Comparison of ENCODE assay signal across 3 cellular contexts in the genomic region with DNA sequence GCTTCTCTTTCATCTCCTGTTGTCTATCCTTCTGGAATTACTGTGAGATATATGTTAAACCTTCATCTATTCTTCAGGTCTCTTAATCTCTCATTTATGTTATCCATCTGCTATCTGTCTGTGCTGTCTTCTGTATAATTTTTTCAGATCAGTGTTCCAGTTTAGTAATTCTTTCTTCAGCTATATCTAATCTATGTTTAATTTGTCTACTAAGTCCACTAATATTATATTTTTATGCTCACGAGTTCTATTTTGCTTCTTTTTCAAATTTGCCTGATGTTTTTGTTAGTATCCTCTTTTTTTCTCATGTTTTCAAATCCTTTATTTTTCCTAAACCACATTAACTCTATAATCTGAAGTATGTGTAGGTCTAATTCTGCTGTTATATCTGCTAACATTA.
TF ChIP-seq lines count a peak whose summit lies in the region.

No MANE protein-coding gene starts in this region.

TF ChIP-seq in SK-N-SH treated with all-trans-retinoic acid at 6 μM for 48 hours, 23 proteins besides CTCF, POLR2A, EP300 and RAD21:
- TF ChIP-seq, protein P1, sequence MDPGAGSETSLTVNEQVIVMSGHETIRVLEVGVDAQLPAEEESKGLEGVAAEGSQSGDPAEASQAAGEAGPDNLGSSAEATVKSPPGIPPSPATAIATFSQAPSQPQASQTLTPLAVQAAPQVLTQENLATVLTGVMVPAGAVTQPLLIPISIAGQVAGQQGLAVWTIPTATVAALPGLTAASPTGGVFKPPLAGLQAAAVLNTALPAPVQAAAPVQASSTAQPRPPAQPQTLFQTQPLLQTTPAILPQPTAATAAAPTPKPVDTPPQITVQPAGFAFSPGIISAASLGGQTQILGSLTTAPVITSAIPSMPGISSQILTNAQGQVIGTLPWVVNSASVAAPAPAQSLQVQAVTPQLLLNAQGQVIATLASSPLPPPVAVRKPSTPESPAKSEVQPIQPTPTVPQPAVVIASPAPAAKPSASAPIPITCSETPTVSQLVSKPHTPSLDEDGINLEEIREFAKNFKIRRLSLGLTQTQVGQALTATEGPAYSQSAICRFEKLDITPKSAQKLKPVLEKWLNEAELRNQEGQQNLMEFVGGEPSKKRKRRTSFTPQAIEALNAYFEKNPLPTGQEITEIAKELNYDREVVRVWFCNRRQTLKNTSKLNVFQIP (CRISPR knock-in tag; IDR thresholded peaks at IDR 0.05; ENCODE audit: borderline replicate concordance, low read depth) = no peak
- TF ChIP-seq ZFP30 (CRISPR knock-in tag; IDR thresholded peaks at IDR 0.05) = peak; percentile 92

TF ChIP-seq in SK-N-SH, 30 proteins besides CTCF, POLR2A, EP300 and RAD21 (continues in another document):
- TF ChIP-seq, protein P2, sequence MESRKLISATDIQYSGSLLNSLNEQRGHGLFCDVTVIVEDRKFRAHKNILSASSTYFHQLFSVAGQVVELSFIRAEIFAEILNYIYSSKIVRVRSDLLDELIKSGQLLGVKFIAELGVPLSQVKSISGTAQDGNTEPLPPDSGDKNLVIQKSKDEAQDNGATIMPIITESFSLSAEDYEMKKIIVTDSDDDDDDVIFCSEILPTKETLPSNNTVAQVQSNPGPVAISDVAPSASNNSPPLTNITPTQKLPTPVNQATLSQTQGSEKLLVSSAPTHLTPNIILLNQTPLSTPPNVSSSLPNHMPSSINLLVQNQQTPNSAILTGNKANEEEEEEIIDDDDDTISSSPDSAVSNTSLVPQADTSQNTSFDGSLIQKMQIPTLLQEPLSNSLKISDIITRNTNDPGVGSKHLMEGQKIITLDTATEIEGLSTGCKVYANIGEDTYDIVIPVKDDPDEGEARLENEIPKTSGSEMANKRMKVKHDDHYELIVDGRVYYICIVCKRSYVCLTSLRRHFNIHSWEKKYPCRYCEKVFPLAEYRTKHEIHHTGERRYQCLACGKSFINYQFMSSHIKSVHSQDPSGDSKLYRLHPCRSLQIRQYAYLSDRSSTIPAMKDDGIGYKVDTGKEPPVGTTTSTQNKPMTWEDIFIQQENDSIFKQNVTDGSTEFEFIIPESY (IDR thresholded peaks at IDR 0.05; ENCODE audit: borderline replicate concordance, low read depth) = no peak
- TF ChIP-seq YY1 (IDR thresholded peaks at IDR 0.05; ENCODE audit: low read depth) (no peak), GATA2 (CRISPR knock-in tag; IDR thresholded peaks at IDR 0.05) (no peak), NRF1 (IDR thresholded peaks at IDR 0.05; ENCODE audit: low read depth, low read length) (no peak), FOXM1 (IDR thresholded peaks at IDR 0.05; ENCODE audit: low read depth) (no peak), SIN3A (IDR thresholded peaks at IDR 0.05; ENCODE audit: borderline replicate concordance, low read depth, low read length) (no peak), FOXJ3 (CRISPR knock-in tag; IDR thresholded peaks at IDR 0.05) (no peak), CHD2 (IDR thresholded peaks at IDR 0.05; ENCODE audit: low read length, partially characterized antibody) (no peak), ELF1 (IDR thresholded peaks at IDR 0.05) (no peak), RXRA (IDR thresholded peaks at IDR 0.05; ENCODE audit: borderline replicate concordance, low read depth) (no peak), MXI1 (IDR thresholded peaks at IDR 0.05; ENCODE audit: low read depth, low read length) (no peak), MEF2A (IDR thresholded peaks at IDR 0.05; ENCODE audit: borderline replicate concordance, low read depth) (no peak)
- TF ChIP-seq, protein P3, sequence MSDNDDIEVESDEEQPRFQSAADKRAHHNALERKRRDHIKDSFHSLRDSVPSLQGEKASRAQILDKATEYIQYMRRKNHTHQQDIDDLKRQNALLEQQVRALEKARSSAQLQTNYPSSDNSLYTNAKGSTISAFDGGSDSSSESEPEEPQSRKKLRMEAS (IDR thresholded peaks at IDR 0.05; ENCODE audit: low read depth) = no peak
- TF ChIP-seq, protein P4, sequence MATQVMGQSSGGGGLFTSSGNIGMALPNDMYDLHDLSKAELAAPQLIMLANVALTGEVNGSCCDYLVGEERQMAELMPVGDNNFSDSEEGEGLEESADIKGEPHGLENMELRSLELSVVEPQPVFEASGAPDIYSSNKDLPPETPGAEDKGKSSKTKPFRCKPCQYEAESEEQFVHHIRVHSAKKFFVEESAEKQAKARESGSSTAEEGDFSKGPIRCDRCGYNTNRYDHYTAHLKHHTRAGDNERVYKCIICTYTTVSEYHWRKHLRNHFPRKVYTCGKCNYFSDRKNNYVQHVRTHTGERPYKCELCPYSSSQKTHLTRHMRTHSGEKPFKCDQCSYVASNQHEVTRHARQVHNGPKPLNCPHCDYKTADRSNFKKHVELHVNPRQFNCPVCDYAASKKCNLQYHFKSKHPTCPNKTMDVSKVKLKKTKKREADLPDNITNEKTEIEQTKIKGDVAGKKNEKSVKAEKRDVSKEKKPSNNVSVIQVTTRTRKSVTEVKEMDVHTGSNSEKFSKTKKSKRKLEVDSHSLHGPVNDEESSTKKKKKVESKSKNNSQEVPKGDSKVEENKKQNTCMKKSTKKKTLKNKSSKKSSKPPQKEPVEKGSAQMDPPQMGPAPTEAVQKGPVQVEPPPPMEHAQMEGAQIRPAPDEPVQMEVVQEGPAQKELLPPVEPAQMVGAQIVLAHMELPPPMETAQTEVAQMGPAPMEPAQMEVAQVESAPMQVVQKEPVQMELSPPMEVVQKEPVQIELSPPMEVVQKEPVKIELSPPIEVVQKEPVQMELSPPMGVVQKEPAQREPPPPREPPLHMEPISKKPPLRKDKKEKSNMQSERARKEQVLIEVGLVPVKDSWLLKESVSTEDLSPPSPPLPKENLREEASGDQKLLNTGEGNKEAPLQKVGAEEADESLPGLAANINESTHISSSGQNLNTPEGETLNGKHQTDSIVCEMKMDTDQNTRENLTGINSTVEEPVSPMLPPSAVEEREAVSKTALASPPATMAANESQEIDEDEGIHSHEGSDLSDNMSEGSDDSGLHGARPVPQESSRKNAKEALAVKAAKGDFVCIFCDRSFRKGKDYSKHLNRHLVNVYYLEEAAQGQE (IDR thresholded peaks at IDR 0.05; ENCODE audit: low read depth, low read length) = no peak
- TF ChIP-seq, protein P5, sequence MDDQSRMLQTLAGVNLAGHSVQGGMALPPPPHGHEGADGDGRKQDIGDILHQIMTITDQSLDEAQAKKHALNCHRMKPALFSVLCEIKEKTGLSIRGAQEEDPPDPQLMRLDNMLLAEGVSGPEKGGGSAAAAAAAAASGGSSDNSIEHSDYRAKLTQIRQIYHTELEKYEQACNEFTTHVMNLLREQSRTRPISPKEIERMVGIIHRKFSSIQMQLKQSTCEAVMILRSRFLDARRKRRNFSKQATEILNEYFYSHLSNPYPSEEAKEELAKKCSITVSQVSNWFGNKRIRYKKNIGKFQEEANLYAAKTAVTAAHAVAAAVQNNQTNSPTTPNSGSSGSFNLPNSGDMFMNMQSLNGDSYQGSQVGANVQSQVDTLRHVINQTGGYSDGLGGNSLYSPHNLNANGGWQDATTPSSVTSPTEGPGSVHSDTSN (IDR thresholded peaks at IDR 0.05) = no peak
- TF ChIP-seq, protein P6, sequence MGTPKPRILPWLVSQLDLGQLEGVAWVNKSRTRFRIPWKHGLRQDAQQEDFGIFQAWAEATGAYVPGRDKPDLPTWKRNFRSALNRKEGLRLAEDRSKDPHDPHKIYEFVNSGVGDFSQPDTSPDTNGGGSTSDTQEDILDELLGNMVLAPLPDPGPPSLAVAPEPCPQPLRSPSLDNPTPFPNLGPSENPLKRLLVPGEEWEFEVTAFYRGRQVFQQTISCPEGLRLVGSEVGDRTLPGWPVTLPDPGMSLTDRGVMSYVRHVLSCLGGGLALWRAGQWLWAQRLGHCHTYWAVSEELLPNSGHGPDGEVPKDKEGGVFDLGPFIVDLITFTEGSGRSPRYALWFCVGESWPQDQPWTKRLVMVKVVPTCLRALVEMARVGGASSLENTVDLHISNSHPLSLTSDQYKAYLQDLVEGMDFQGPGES (IDR thresholded peaks at IDR 0.05; ENCODE audit: low read depth, low read length) = no peak
- TF ChIP-seq, protein P7, sequence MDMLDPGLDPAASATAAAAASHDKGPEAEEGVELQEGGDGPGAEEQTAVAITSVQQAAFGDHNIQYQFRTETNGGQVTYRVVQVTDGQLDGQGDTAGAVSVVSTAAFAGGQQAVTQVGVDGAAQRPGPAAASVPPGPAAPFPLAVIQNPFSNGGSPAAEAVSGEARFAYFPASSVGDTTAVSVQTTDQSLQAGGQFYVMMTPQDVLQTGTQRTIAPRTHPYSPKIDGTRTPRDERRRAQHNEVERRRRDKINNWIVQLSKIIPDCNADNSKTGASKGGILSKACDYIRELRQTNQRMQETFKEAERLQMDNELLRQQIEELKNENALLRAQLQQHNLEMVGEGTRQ (IDR thresholded peaks at IDR 0.05; ENCODE audit: borderline replicate concordance, low read depth, low read length) = no peak

TF ChIP-seq in K562, 482 proteins besides CTCF, POLR2A, EP300 and RAD21:
- TF ChIP-seq CBX3 (IDR thresholded peaks at IDR 0.05; ENCODE audit: borderline replicate concordance in 1 of 2, low read length in 2 of 2) (0 out of 3 replicates have a peak, but pooled peaks of 1 of the 2 experiments have one; percentile 23), RBM25 (IDR thresholded peaks at IDR 0.05; ENCODE audit: low read depth, low read length, severe bottlenecking) (peak; percentile 39), U2AF2 (optimal IDR thresholded peaks at IDR 0.05; ENCODE audit: low read depth, low read length) (no peak), SMARCA5 (IDR thresholded peaks at IDR 0.05) (peak; percentile 52; the same call in 1 of the 2 replicates), TRIM28 (IDR thresholded peaks at IDR 0.05) (peak; percentile 75; the same call in 1 of the 2 replicates), TRIM24 (IDR thresholded peaks at IDR 0.05) (0 out of 4 replicates have a peak, but pooled peaks of 1 of the 2 experiments have one; percentile 24), ZNF507 (tag; conservative IDR thresholded peaks at IDR 0.05) (peak; percentile 71; the same call in 1 of the 2 replicates), MECOM (CRISPR knock-in tag; IDR thresholded peaks at IDR 0.05) (no peak)
- TF ChIP-seq, protein P8, sequence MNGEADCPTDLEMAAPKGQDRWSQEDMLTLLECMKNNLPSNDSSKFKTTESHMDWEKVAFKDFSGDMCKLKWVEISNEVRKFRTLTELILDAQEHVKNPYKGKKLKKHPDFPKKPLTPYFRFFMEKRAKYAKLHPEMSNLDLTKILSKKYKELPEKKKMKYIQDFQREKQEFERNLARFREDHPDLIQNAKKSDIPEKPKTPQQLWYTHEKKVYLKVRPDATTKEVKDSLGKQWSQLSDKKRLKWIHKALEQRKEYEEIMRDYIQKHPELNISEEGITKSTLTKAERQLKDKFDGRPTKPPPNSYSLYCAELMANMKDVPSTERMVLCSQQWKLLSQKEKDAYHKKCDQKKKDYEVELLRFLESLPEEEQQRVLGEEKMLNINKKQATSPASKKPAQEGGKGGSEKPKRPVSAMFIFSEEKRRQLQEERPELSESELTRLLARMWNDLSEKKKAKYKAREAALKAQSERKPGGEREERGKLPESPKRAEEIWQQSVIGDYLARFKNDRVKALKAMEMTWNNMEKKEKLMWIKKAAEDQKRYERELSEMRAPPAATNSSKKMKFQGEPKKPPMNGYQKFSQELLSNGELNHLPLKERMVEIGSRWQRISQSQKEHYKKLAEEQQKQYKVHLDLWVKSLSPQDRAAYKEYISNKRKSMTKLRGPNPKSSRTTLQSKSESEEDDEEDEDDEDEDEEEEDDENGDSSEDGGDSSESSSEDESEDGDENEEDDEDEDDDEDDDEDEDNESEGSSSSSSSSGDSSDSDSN (IDR thresholded peaks at IDR 0.05; ENCODE audit: borderline replicate concordance in 1 of 2, low read depth in 2 of 2, low read length in 2 of 2) = no peak
TF ChIP-seq in K562: peak in this region for 6.
